Comparison of ENCODE assay signal across 1 cellular context in the genomic region with DNA sequence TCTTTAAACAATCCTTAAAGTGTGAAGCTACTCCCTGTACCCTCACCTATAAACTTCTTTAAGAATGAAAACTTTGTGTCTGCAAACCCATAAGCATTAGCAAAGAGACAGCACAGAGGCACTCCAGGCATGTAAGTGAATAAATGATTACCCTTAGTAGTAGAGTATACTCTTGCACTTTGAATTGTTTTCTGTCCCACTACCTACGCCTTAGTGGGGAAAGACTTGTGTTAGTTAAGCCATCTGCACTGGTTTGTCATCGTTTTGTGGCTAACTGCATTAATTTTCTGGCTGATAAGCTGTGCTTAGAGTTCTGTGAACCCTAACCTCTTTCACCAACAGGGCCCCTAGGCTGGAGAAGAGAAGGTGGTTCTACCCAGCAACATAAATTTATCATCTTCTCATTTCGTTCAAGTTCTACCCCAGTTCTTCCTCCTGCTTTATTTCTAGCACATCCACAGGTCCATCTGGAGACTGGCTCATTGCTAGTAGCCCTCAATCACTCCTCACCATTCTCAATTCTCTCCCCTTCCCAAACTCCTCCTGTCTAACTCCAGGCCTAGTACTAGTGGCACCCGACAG.
TF ChIP-seq lines count a peak whose summit lies in the region.

No MANE protein-coding gene starts in this region.

TF ChIP-seq in HCT116, 20 proteins besides CTCF, POLR2A, EP300 and RAD21 (continued from another document):
- TF ChIP-seq, protein P1, sequence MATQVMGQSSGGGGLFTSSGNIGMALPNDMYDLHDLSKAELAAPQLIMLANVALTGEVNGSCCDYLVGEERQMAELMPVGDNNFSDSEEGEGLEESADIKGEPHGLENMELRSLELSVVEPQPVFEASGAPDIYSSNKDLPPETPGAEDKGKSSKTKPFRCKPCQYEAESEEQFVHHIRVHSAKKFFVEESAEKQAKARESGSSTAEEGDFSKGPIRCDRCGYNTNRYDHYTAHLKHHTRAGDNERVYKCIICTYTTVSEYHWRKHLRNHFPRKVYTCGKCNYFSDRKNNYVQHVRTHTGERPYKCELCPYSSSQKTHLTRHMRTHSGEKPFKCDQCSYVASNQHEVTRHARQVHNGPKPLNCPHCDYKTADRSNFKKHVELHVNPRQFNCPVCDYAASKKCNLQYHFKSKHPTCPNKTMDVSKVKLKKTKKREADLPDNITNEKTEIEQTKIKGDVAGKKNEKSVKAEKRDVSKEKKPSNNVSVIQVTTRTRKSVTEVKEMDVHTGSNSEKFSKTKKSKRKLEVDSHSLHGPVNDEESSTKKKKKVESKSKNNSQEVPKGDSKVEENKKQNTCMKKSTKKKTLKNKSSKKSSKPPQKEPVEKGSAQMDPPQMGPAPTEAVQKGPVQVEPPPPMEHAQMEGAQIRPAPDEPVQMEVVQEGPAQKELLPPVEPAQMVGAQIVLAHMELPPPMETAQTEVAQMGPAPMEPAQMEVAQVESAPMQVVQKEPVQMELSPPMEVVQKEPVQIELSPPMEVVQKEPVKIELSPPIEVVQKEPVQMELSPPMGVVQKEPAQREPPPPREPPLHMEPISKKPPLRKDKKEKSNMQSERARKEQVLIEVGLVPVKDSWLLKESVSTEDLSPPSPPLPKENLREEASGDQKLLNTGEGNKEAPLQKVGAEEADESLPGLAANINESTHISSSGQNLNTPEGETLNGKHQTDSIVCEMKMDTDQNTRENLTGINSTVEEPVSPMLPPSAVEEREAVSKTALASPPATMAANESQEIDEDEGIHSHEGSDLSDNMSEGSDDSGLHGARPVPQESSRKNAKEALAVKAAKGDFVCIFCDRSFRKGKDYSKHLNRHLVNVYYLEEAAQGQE (IDR thresholded peaks at IDR 0.05; ENCODE audit: low read depth) = no peak
- TF ChIP-seq ZNF274 (IDR thresholded peaks at IDR 0.05; ENCODE audit: low read depth, low read length) (no peak), ELF1 (IDR thresholded peaks at IDR 0.05; ENCODE audit: borderline replicate concordance, low read depth) (no peak), ZFX (IDR thresholded peaks at IDR 0.05) (no peak), EGR1 (IDR thresholded peaks at IDR 0.05; ENCODE audit: low read depth) (no peak), SP1 (IDR thresholded peaks at IDR 0.05; ENCODE audit: low read depth) (no peak), SRF (IDR thresholded peaks at IDR 0.05; ENCODE audit: low read depth) (no peak), EZH2phosphoT487 (IDR thresholded peaks at IDR 0.05; ENCODE audit: borderline replicate concordance) (no peak), CEBPB (IDR thresholded peaks at IDR 0.05; ENCODE audit: low read depth) (no peak), SIN3A (IDR thresholded peaks at IDR 0.05; ENCODE audit: low read depth) (no peak)
- TF ChIP-seq, protein P2, sequence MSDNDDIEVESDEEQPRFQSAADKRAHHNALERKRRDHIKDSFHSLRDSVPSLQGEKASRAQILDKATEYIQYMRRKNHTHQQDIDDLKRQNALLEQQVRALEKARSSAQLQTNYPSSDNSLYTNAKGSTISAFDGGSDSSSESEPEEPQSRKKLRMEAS (IDR thresholded peaks at IDR 0.05) = no peak
